Comparison of ENCODE assay signal across 34 cellular contexts in the genomic region with DNA sequence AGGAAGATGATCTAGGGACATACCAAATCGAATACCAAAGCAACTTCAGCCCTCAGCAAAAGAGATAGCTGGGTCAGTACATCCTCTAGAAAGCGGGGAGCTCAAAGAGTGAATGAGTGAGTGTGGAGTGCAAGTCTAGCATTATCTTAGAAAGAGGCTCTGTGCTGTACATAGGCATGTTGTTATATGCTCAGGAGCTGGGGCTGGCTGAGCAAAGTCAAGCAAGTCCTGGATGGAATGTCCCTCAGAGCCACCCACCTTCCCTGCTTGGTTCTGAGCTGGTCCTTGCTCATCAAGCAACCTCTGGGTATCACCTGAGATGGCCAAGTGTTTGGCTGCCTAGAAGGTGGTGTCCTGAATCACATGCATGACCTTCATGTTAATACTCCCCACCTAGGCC. TPM values are rescaled to one million over a fixed set of nuclear protein-coding genes. Genes with fewer than 3 reads are reported as not detected.
A peak's percentile ranks its signal among the peaks of the same experiment; 100 is the strongest.
DNase-seq lines count a peak whose midpoint lies in the region; ATAC-seq and TF ChIP-seq lines count a peak whose summit lies in the region.
"Had no signal": no experiment of that assay in that cellular context is flagged by ENCODE, and none has a peak within 500 bp of the region (broad histone marks: within the 10 kb centered on the region; RNA-seq: fewer than 3 reads in every experiment).

No MANE protein-coding gene starts in this region.

- TF ChIP-seq CTCF in RWPE1 (conservative IDR thresholded peaks at IDR 0.05; ENCODE audit: low read depth) (no peak), right lobe of liver (IDR thresholded peaks at IDR 0.05) (no peak)

- DNase-seq in activated CD8-positive, alpha-beta memory T cell treated with anti-CD3 and anti-CD28 coated beads, Interleukin-2, amount 10 ng/mL, durations not matched to agents 7 days and 5 days, result no peak
- DNase-seq in activated CD8-positive, alpha-beta memory T cell treated with anti-CD3 and anti-CD28 coated beads, Interleukin-2, amount 50 U/mL, for 48 hours, result no peak
- no peak for DNase-seq in RWPE1 (ENCODE audit: low spot score)
- no peak for DNase-seq in right lobe of liver
- no peak for DNase-seq in NCI-H1436 (lab: John Stamatoyannopoulos, UW)
- no peak for DNase-seq in stimulated activated CD4-positive, alpha-beta T cell treated with anti-CD3 and anti-CD28 coated beads, Interleukin-2, amount 100 ng/mL, for 24 hours
- DNase-seq: activated CD4-positive, alpha-beta T cell treated with anti-CD3 and anti-CD28 coated beads for 4 hours; activated CD8-positive, alpha-beta memory T cell treated with anti-CD3 and anti-CD28 coated beads, Interleukin-2, amount 50 U/mL, for 4 hours; activated gamma-delta T cell treated with Interleukin-2 at 50 U/mL for 16 hours; DMS79 treated with DMSO at 0.1 percent for 48 hours; GF-D8; kidney glomerular epithelial cell; MG63; natural killer cell; NCI-H1105 treated with DMSO at 0.1 percent for 48 hours; NCI-H2029 treated with DMSO at 0.1 percent for 48 hours; NCI-H226; NCI-H82; occipital lobe; small intestine; stimulated activated CD4-positive, alpha-beta T cell treated with anti-CD3 and anti-CD28 coated beads, Interleukin-1b, Interleukin-23, amount 100 ng/mL, for 48 hours had no signal

- no peaks in the 10 kb centered on the region for H3K9me3 Mint-ChIP-seq in activated CD8-positive, alpha-beta memory T cell treated with anti-CD3 and anti-CD28 coated beads, Interleukin-2, amount 10 ng/mL, durations not matched to agents 7 days and 5 days (ENCODE audit: low read depth)
- H3K9me3 Mint-ChIP-seq in activated naive CD8-positive, alpha-beta T cell (ENCODE audit: low read depth), result no peaks in the 10 kb centered on the region
- H3K9me3 Mint-ChIP-seq: natural killer cell, type B pancreatic cell had no signal

- H3K9me3 ChIP-seq in right lobe of liver, result no peaks in the 10 kb centered on the region
- H3K9me3 ChIP-seq: esophagus muscularis mucosa, heart left ventricle, MG63 had no signal

- H3K27ac ChIP-seq in RWPE1 (peak overlapping the region; percentile 62), right lobe of liver (peak overlapping the region in 2 of 3 donors; percentile 49 to 66)
- H3K27ac ChIP-seq: cardiac muscle cell, esophagus muscularis mucosa, foreskin keratinocyte, heart left ventricle had no signal

- WGBS in right lobe of liver (ENCODE audit: insufficient coverage, low coverage, low lambda C conversion rate, missing lambda C conversion rate), result 67% methylated on average over 2 of the region's 2 CpGs

- H3K27me3 ChIP-seq in right lobe of liver, result no peaks in the 10 kb centered on the region
- H3K27me3 ChIP-seq: cardiac muscle cell, esophagus muscularis mucosa, foreskin keratinocyte, heart left ventricle, MG63 had no signal

- TF ChIP-seq POLR2A in right lobe of liver (IDR thresholded peaks at IDR 0.05), result no peak

- H3K4me3 ChIP-seq in right lobe of liver, result no peak overlapping the region
- H3K4me3 ChIP-seq: cardiac muscle cell, esophagus muscularis mucosa, heart left ventricle, lung, MG63 had no signal

- peaks cover 0 to 51% (median 24%) of the 10 kb centered on the region in 4 donors for H3K4me1 ChIP-seq in right lobe of liver
- H3K4me1 ChIP-seq: foreskin keratinocyte had no signal

- no peak for ATAC-seq in activated CD8-positive, alpha-beta memory T cell treated with anti-CD3 and anti-CD28 coated beads, Interleukin-2, amount 10 ng/mL, durations not matched to agents 7 days and 5 days
- ATAC-seq in right lobe of liver (no peak), HG03457 (IDR thresholded peaks at IDR 0.05; ENCODE audit: unreplicated experiment) (no peak)
- ATAC-seq: foreskin keratinocyte, natural killer cell had no signal

- H3K4me1 Mint-ChIP-seq in activated CD8-positive, alpha-beta memory T cell treated with anti-CD3 and anti-CD28 coated beads, Interleukin-2, amount 10 ng/mL, durations not matched to agents 7 days and 5 days, result peaks cover 25% of the 10 kb centered on the region
- peaks cover 21% of the 10 kb centered on the region for H3K4me1 Mint-ChIP-seq in activated naive CD8-positive, alpha-beta T cell (ENCODE audit: low read depth)

- intact Hi-C loops in right lobe of liver (cut with DNase I), result no loop called here

- peaks cover 0 to 19% (median 3%) of the 10 kb centered on the region in 4 donors for H3K36me3 ChIP-seq in right lobe of liver

- CTCF ChIA-PET in activated CD8-positive, alpha-beta memory T cell treated with anti-CD3 and anti-CD28 coated beads, Interleukin-2, amount 10 ng/mL, durations not matched to agents 7 days and 5 days (lab: Charles Lee), result no interaction called here
- CTCF ChIA-PET in RWPE1 (lab: Yijun Ruan, JAX), result no interaction called here

- no peak overlapping the region for H3K4me3 Mint-ChIP-seq in activated CD8-positive, alpha-beta memory T cell treated with anti-CD3 and anti-CD28 coated beads, Interleukin-2, amount 10 ng/mL, durations not matched to agents 7 days and 5 days
- no peak overlapping the region for H3K4me3 Mint-ChIP-seq in activated naive CD8-positive, alpha-beta T cell
- H3K4me3 Mint-ChIP-seq: B cell, natural killer cell, type B pancreatic cell had no signal

- peaks cover 59% of the 10 kb centered on the region for H3K36me3 Mint-ChIP-seq in activated CD8-positive, alpha-beta memory T cell treated with anti-CD3 and anti-CD28 coated beads, Interleukin-2, amount 10 ng/mL, durations not matched to agents 7 days and 5 days
- H3K36me3 Mint-ChIP-seq in activated naive CD8-positive, alpha-beta T cell, result peaks cover 8% of the 10 kb centered on the region

- H3K27ac Mint-ChIP-seq in activated CD8-positive, alpha-beta memory T cell treated with anti-CD3 and anti-CD28 coated beads, Interleukin-2, amount 10 ng/mL, durations not matched to agents 7 days and 5 days, result peak overlapping the region; percentile 9
- peak overlapping the region; percentile 77 for H3K27ac Mint-ChIP-seq in activated naive CD8-positive, alpha-beta T cell
- H3K27ac Mint-ChIP-seq: B cell, natural killer cell, type B pancreatic cell had no signal

- POLR2A ChIA-PET in RWPE1 (lab: Yijun Ruan, JAX; ENCODE audit: low non-redundant PET), result no interaction called here

- H3K27me3 Mint-ChIP-seq in activated CD8-positive, alpha-beta memory T cell treated with anti-CD3 and anti-CD28 coated beads, Interleukin-2, amount 10 ng/mL, durations not matched to agents 7 days and 5 days, result no peaks in the 10 kb centered on the region
- no peaks in the 10 kb centered on the region for H3K27me3 Mint-ChIP-seq in activated naive CD8-positive, alpha-beta T cell
- H3K27me3 Mint-ChIP-seq: B cell, type B pancreatic cell had no signal

RNA-seq across cellular contexts. Expression of a gene that starts 4.9 kb away (rescaled TPM):
- total RNA-seq in activated CD8-positive, alpha-beta memory T cell treated with anti-CD3 and anti-CD28 coated beads, Interleukin-2, amount 10 ng/mL, durations not matched to agents 7 days and 5 days, result 10 to 100 TPM; 14.4 to 16.4 TPM
- 1 to 10 TPM; 2.9 to 7.0 (median 5.7) TPM for total RNA-seq in right lobe of liver

RNA-seq across cellular contexts. Expression of a gene that starts 32.5 kb away (rescaled TPM):
- total RNA-seq in activated CD8-positive, alpha-beta memory T cell treated with anti-CD3 and anti-CD28 coated beads, Interleukin-2, amount 10 ng/mL, durations not matched to agents 7 days and 5 days, result not detected
- not detected for total RNA-seq in right lobe of liver
- total RNA-seq: A673, HT-29, mononuclear cell, natural killer cell, occipital lobe, RPMI7951 had no signal

RNA-seq across cellular contexts. Expression of a gene that starts 34.1 kb away (rescaled TPM):
- 10 to 100 TPM; 28.2 to 35.0 TPM for total RNA-seq in activated CD8-positive, alpha-beta memory T cell treated with anti-CD3 and anti-CD28 coated beads, Interleukin-2, amount 10 ng/mL, durations not matched to agents 7 days and 5 days
- 10 to 100 TPM; 19.9 to 30.7 (median 23.1) TPM for total RNA-seq in right lobe of liver

RNA-seq across cellular contexts. Expression of a gene that starts 48.7 kb away (rescaled TPM):
- total RNA-seq in activated CD8-positive, alpha-beta memory T cell treated with anti-CD3 and anti-CD28 coated beads, Interleukin-2, amount 10 ng/mL, durations not matched to agents 7 days and 5 days, result 100 to 1,000 TPM; 186 to 220 TPM
- total RNA-seq in right lobe of liver, result 10 to 100 TPM; 16.6 to 95.9 (median 33.6) TPM

RNA-seq across cellular contexts. Expression of a gene that starts 57.3 kb away (rescaled TPM):
- 1 to 10 TPM; 1.3 TPM for total RNA-seq in activated CD8-positive, alpha-beta memory T cell treated with anti-CD3 and anti-CD28 coated beads, Interleukin-2, amount 10 ng/mL, durations not matched to agents 7 days and 5 days
- total RNA-seq in right lobe of liver, result 1 to 10 TPM; 2.4 to 5.1 (median 4.0) TPM
